13 cellular contexts compared by ENCODE assay signal in the genomic region with DNA sequence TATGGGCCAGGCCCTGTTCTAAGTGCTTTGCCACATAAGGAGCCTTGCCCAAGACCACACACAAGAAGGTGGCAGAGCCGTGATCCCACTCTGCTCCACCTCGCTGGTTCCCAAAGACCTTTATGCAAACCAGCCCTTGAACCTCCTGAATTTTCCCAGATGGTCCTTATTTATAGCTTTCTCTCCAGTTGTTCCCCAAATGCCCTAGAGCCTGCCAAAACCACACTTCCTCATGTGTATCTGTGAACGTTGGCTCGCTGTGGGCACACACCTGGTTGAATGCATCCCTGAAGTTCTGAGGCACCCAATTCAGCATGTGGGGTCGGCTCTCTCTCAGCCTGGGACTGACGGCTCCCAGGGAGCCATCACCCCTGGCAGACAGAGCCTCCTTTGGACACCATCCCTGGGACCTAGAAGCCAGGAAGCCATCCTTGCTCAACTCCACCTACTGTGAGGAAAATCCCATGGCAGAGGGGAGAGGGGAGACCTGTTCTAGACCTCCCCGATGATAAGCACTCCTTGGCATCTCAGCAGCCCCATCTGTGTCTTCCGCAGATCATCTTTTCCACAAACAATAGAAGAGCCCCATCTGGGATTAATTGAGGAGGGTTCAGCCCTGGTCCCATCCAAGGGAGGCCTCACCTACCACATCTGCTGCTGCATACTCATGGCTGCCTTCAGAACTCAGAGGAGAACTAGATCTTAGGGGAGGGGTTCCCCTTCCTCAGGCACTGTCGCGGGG. TPM values are rescaled to one million over a fixed set of nuclear protein-coding genes. Genes with fewer than 3 reads are reported as not detected.
DNase-seq lines count a peak whose midpoint lies in the region; ATAC-seq, FAIRE-seq and TF ChIP-seq lines count a peak whose summit lies in the region.
"Had no signal": no experiment of that assay in that cellular context is flagged by ENCODE, and none has a peak within 500 bp of the region (broad histone marks: within the 10 kb centered on the region; RNA-seq: fewer than 3 reads in every experiment).

No MANE protein-coding gene starts in this region.

- TF ChIP-seq POLR2A in A549 (IDR thresholded peaks at IDR 0.05; ENCODE audit: low read length) (no peak), prostate gland (IDR thresholded peaks at IDR 0.05) (no peak)

- CTCF ChIA-PET in A549 (lab: Yijun Ruan, JAX), result no interaction called here

- WGBS in A549 (ENCODE audit: missing lambda C conversion rate), result 86% methylated on average over 7 of the region's 10 CpGs
- WGBS in prostate gland, result 72% methylated on average over 10 of the region's 10 CpGs

- H3K4me3 ChIP-seq in A549, result no peak overlapping the region
- H3K4me3 ChIP-seq in KMS-11 (IDR thresholded peaks at IDR 0.05; ENCODE audit: insufficient read depth, low read depth, low read length), result no peak overlapping the region
- no peak overlapping the region for H3K4me3 ChIP-seq in prostate gland

- H3K4me1 ChIP-seq in A549 (peaks cover 35% of the 10 kb centered on the region), KMS-11 (ENCODE audit: low read depth, poor library complexity, severe bottlenecking) (peaks cover 58% of the 10 kb centered on the region), prostate gland (replicated peaks) (peaks cover 13% of the 10 kb centered on the region)

- no peak for TF ChIP-seq CTCF in A549 (IDR thresholded peaks at IDR 0.05)
- TF ChIP-seq CTCF in KMS-11 (conservative IDR thresholded peaks at IDR 0.05; ENCODE audit: low read depth, low read length), result no peak
- TF ChIP-seq CTCF in prostate gland (IDR thresholded peaks at IDR 0.05), result no peak

- H4K20me1 ChIP-seq in KMS-11 (ENCODE audit: insufficient read depth), result no peaks in the 10 kb centered on the region

- H3K27me3 ChIP-seq in KMS-11 (ENCODE audit: insufficient read depth, low read depth) (no peaks in the 10 kb centered on the region), prostate gland (replicated peaks; ENCODE audit: insufficient read depth) (no peaks in the 10 kb centered on the region)

- no peaks in the 10 kb centered on the region for H3K36me3 ChIP-seq in KMS-11 (ENCODE audit: insufficient read depth)
- no peaks in the 10 kb centered on the region for H3K36me3 ChIP-seq in prostate gland

- DNase-seq in A549 (ENCODE audit: low read depth in 1 of 2, low spot score in 1 of 2) (no peak), epithelial cell of prostate (ENCODE audit: low read depth, low spot score) (no peak), prostate gland (ENCODE audit: low spot score) (no peak), SHP77 (lab: John Stamatoyannopoulos, UW) (no peak), HCEC 1CT (no peak), OCI-M2 (lab: John Stamatoyannopoulos, UW; ENCODE audit: unreplicated experiment) (no peak)
- DNase-seq: activated CD4-positive, alpha-beta T cell treated with anti-CD3 and anti-CD28 coated beads, Interleukin-2, amount 50 U/mL, for 4 hours; activated gamma-delta T cell treated with Interleukin-2 at 50 U/mL for 16 hours; GF-D8; NCI-H1048; substantia nigra had no signal

- no peaks in the 10 kb centered on the region for H3K9me3 ChIP-seq in A549
- H3K9me3 ChIP-seq in prostate gland, result no peaks in the 10 kb centered on the region

- no peak overlapping the region for H3K9ac ChIP-seq in KMS-11

- FAIRE-seq in A549 (lab: Jason Lieb, UNC), result no peak

- ATAC-seq in A549 (no peak; a peak in 1 of 6 replicates), GM18519 (IDR thresholded peaks at IDR 0.05; ENCODE audit: low FRiP score, unreplicated experiment) (no peak)

- H3K4me2 ChIP-seq in A549, result peak overlapping the region; percentile 44
- 0 out of 2 replicates have a peak overlapping the region, but pooled peaks have one; percentile 90 for H3K4me2 ChIP-seq in KMS-11

- POLR2A ChIA-PET in A549 (lab: Yijun Ruan, JAX), result no interaction called here

- intact Hi-C loops in prostate gland (cut with DNase I), result no loop called here

- H3K27ac ChIP-seq in A549 (peak overlapping the region in 1 of 2 experiments; percentile 64; a peak in 1 of 6 replicates), KMS-11 (peak overlapping the region; percentile 87; the same call in 1 of the 2 replicates), epithelial cell of prostate (peak overlapping the region; percentile 32), prostate gland (peak overlapping the region; percentile 36 to 41)

- no peak overlapping the region for H2AFZ ChIP-seq in KMS-11 (ENCODE audit: low read depth)

- H3K79me2 ChIP-seq in KMS-11 (ENCODE audit: insufficient read depth, low read depth), result no peaks in the 10 kb centered on the region

- TF ChIP-seq RAD21 in A549 (conservative IDR thresholded peaks at IDR 0.05 in 1 of 2, IDR thresholded peaks at IDR 0.05 in 1 of 2), result no peak

- TF ChIP-seq EP300 in A549 (IDR thresholded peaks at IDR 0.05), result no peak

TF ChIP-seq in A549, 52 proteins besides CTCF, POLR2A, EP300 and RAD21:
- TF ChIP-seq EHF (CRISPR knock-in tag; IDR thresholded peaks at IDR 0.05), result no peak
- TF ChIP-seq RARB (CRISPR knock-in tag; IDR thresholded peaks at IDR 0.05), result no peak
- TF ChIP-seq ZC3H11A (IDR thresholded peaks at IDR 0.05), result no peak
- no peak for TF ChIP-seq NFE2L2 (conservative IDR thresholded peaks at IDR 0.05; ENCODE audit: low read length)
- no peak for TF ChIP-seq ESRRA (IDR thresholded peaks at IDR 0.05; ENCODE audit: borderline replicate concordance, low read length)
- no peak for TF ChIP-seq BHLHE40 (IDR thresholded peaks at IDR 0.05; ENCODE audit: low read depth, low read length)
- TF ChIP-seq CEBPB (IDR thresholded peaks at IDR 0.05), result no peak
- no peak for TF ChIP-seq JUN (IDR thresholded peaks at IDR 0.05)
- TF ChIP-seq RFX5 (IDR thresholded peaks at IDR 0.05), result no peak
- TF ChIP-seq, protein P1, sequence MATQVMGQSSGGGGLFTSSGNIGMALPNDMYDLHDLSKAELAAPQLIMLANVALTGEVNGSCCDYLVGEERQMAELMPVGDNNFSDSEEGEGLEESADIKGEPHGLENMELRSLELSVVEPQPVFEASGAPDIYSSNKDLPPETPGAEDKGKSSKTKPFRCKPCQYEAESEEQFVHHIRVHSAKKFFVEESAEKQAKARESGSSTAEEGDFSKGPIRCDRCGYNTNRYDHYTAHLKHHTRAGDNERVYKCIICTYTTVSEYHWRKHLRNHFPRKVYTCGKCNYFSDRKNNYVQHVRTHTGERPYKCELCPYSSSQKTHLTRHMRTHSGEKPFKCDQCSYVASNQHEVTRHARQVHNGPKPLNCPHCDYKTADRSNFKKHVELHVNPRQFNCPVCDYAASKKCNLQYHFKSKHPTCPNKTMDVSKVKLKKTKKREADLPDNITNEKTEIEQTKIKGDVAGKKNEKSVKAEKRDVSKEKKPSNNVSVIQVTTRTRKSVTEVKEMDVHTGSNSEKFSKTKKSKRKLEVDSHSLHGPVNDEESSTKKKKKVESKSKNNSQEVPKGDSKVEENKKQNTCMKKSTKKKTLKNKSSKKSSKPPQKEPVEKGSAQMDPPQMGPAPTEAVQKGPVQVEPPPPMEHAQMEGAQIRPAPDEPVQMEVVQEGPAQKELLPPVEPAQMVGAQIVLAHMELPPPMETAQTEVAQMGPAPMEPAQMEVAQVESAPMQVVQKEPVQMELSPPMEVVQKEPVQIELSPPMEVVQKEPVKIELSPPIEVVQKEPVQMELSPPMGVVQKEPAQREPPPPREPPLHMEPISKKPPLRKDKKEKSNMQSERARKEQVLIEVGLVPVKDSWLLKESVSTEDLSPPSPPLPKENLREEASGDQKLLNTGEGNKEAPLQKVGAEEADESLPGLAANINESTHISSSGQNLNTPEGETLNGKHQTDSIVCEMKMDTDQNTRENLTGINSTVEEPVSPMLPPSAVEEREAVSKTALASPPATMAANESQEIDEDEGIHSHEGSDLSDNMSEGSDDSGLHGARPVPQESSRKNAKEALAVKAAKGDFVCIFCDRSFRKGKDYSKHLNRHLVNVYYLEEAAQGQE (IDR thresholded peaks at IDR 0.05), result no peak
- no peak for TF ChIP-seq HDAC2 (IDR thresholded peaks at IDR 0.05)
- no peak for TF ChIP-seq FOXS1 (CRISPR knock-in tag; IDR thresholded peaks at IDR 0.05)
- TF ChIP-seq TP53 (CRISPR knock-in tag; IDR thresholded peaks at IDR 0.05), result no peak
- no peak for TF ChIP-seq CHD4 (IDR thresholded peaks at IDR 0.05; ENCODE audit: borderline replicate concordance)
- no peak for TF ChIP-seq SMC3 (IDR thresholded peaks at IDR 0.05)
- TF ChIP-seq ZFP36 (IDR thresholded peaks at IDR 0.05; ENCODE audit: borderline replicate concordance, partially characterized antibody), result no peak
- no peak for TF ChIP-seq TFCP2L1 (CRISPR knock-in tag; IDR thresholded peaks at IDR 0.05)

RNA-seq across cellular contexts. Expression of a gene that starts 42.3 kb away (rescaled TPM):
- 30.7 and 38.6 TPM in 2 replicates for polyA plus RNA-seq in A549 (2011; rRNA removed)
- polyA plus RNA-seq in A549 (2012; cell fraction: cytosol; rRNA removed), result 14.9 and 20.0 TPM in 2 replicates
- polyA plus RNA-seq in A549 (2012; cell fraction: nucleus; rRNA removed), result 48.7 and 51.2 TPM in 2 replicates
- 17.4 to 18.8 TPM (median 18.8 TPM) in 3 replicates for polyA plus RNA-seq in A549 (2017; fragmentation: RNase III; extraction: RNeasy Plus Mini Kit Qiagen cat#74134 plus additional on column Dnase treatment)
- polyA minus RNA-seq in A549 (2011; rRNA and poly(A)+ RNA removed), result 95.4 and 109 TPM in 2 replicates
- total RNA-seq in prostate gland, result 10 to 100 TPM; 34.2 to 40.2 TPM
